Comparison of ENCODE assay signal across 7 cellular contexts in the genomic region with DNA sequence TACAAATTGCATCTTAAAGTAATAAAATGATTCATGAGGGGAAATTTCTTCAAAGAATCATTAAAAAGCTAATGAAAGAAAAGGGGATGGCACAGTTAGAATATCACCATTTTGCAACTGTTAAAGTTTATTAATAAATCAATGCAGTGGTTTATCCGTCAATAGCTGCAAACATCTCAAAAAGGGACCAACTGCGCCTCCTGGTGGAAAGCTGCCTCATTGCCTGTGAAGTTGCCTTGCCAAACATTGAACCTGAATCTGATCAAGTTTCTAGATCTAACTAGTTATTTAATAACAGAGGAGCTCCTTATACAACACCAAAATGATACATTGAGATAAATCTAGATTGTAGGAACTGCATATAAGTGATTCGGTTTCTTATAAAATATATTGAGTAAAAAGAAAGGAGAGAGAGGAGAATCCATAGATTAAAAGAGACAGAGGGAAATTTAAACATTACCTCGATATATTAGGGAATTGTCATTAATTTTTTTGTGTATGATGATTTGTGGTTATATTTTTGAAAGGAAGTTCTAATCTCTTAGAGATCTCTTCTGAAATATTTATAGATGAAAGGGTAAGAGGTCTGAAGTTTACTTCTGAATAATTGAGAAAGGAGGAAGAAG. TPM values are rescaled to one million over a fixed set of nuclear protein-coding genes. Genes with fewer than 3 reads are reported as not detected.
A peak's percentile ranks its signal among the peaks of the same experiment; 100 is the strongest.
DNase-seq lines count a peak whose midpoint lies in the region; TF ChIP-seq lines count a peak whose summit lies in the region.

No MANE protein-coding gene starts in this region.

- H3K36me3 ChIP-seq in uterus = no peaks in the 10 kb centered on the region

- no peak for TF ChIP-seq POLR2A in uterus (IDR thresholded peaks at IDR 0.05)

- in situ Hi-C loops in GM13976 (cut with MboI; ENCODE audit: low sequenced_read_pairs, unreplicated experiment) (loop anchor here (5.0 kb wide), 2 partner anchors 198 to 387 kb away; a partner anchor contains a TSS), SK-MEL-5 (cut with HindIII; ENCODE audit: low pct_unique_long_range_greater_than_20kb, low sequenced_read_pairs) (no loop called here)

- peak; percentile 92 for TF ChIP-seq CTCF in GM13976 (IDR thresholded peaks at IDR 0.05; ENCODE audit: borderline replicate concordance, control extremely low read depth, extremely low read depth, insufficient read depth, missing control alignments)
- peak; percentile 97 for TF ChIP-seq CTCF in progenitor cell of endocrine pancreas (IDR thresholded peaks at IDR 0.05; ENCODE audit: unreplicated experiment)
- TF ChIP-seq CTCF in uterus (IDR thresholded peaks at IDR 0.05) = peak; percentile 79 to 84 (median 82)

- H3K4me3 Mint-ChIP-seq in progenitor cell of endocrine pancreas (ENCODE audit: low read depth) = no peak overlapping the region

- no peaks in the 10 kb centered on the region for H3K27me3 ChIP-seq in uterus

- DNase-seq in GM13976 (ENCODE audit: low spot score) = peak; percentile 46
- DNase-seq in KG1 (lab: John Stamatoyannopoulos, UW) = peak; percentile 20
- peak; percentile 64 for DNase-seq in SK-MEL-5 (ENCODE audit: low read depth, low spot score)
- DNase-seq in activated naive CD4-positive, alpha-beta T cell treated with Interleukin-2 at 50 U/mL for 16 hours = peak; percentile 82
- peak; percentile 56 for DNase-seq in glomerular visceral epithelial cell (ENCODE audit: extremely low spot score)
- peak; percentile 63 for DNase-seq in progenitor cell of endocrine pancreas (ENCODE audit: low spot score, unreplicated experiment)
- peak; percentile 66 to 68 for DNase-seq in uterus

- no peaks in the 10 kb centered on the region for H3K9me3 Mint-ChIP-seq in progenitor cell of endocrine pancreas (ENCODE audit: low read depth)

- no peaks in the 10 kb centered on the region for H3K36me3 Mint-ChIP-seq in progenitor cell of endocrine pancreas (ENCODE audit: insufficient read depth)

- H3K27me3 Mint-ChIP-seq in progenitor cell of endocrine pancreas = peaks cover 16% of the 10 kb centered on the region

- H3K4me3 ChIP-seq in uterus = no peak overlapping the region

- no peak overlapping the region for H3K27ac ChIP-seq in uterus

- intact Hi-C loops in uterus (cut with DNase I; ENCODE audit: low total_unique reads) = loop anchor here (5.0 kb wide), 1 partner anchor 203 kb away; no protein-coding TSS in a partner anchor

- H3K4me1 Mint-ChIP-seq in progenitor cell of endocrine pancreas (ENCODE audit: low read depth) = peaks cover 7% of the 10 kb centered on the region

- H3K4me1 ChIP-seq in uterus = no peaks in the 10 kb centered on the region

- no peak overlapping the region for H3K27ac Mint-ChIP-seq in progenitor cell of endocrine pancreas

- no peaks in the 10 kb centered on the region for H3K9me3 ChIP-seq in uterus

RNA-seq across cellular contexts. Expression of a gene that starts 6.9 kb away (rescaled TPM):
- 75.7 and 77.6 TPM in 2 replicates for total RNA-seq in SK-MEL-5 (2014; rRNA removed; shearing (Covaris generic))
- 50.0 and 52.7 TPM in 2 replicates for polyA plus RNA-seq in SK-MEL-5 (2015; cell fraction: cytosol; rRNA removed)
- polyA plus RNA-seq in SK-MEL-5 (2015; cell fraction: nucleus; rRNA removed) = 10.7 and 13.9 TPM in 2 replicates
- total RNA-seq in progenitor cell of endocrine pancreas (39.8 and 40.7 TPM in 2 replicates), uterus (100 to 1,000 TPM in 1 of 4 donors, 10 to 100 TPM in 3; 33.8 to 181 (median 54.5) TPM)

RNA-seq across cellular contexts. Expression of a gene that starts 27.4 kb away (rescaled TPM):
- total RNA-seq in SK-MEL-5 (2014; rRNA removed; shearing (Covaris generic)) = 25.3 and 26.4 TPM in 2 replicates
- polyA plus RNA-seq in SK-MEL-5 (2015; cell fraction: cytosol; rRNA removed) = 10.1 and 11.7 TPM in 2 replicates
- 8.9 and 12.8 TPM in 2 replicates for polyA plus RNA-seq in SK-MEL-5 (2015; cell fraction: nucleus; rRNA removed)
- total RNA-seq in progenitor cell of endocrine pancreas = 20.7 and 21.6 TPM in 2 replicates
- 10 to 100 TPM; 12.8 to 49.3 (median 27.3) TPM for total RNA-seq in uterus

RNA-seq across cellular contexts. Expression of a gene that starts 27.7 kb away (rescaled TPM):
- 0.43 and 1.9 TPM in 2 replicates for total RNA-seq in SK-MEL-5 (2014; rRNA removed; shearing (Covaris generic))
- polyA plus RNA-seq in SK-MEL-5 (2015; cell fraction: cytosol; rRNA removed) = 1.2 and 1.6 TPM in 2 replicates
- 0.30 TPM in 1 of 2 replicates, not detected in the other for polyA plus RNA-seq in SK-MEL-5 (2015; cell fraction: nucleus; rRNA removed)
- 12.0 and 13.6 TPM in 2 replicates for total RNA-seq in progenitor cell of endocrine pancreas
- total RNA-seq in uterus = 1 to 10 TPM in 2 of 4 donors, not detected in 2; 1.7 to 8.1 TPM

RNA-seq across cellular contexts. Expression of a gene that starts 53.8 kb away (rescaled TPM):
- 1.2 and 1.5 TPM in 2 replicates for total RNA-seq in SK-MEL-5 (2014; rRNA removed; shearing (Covaris generic))
- 0.90 and 1.1 TPM in 2 replicates for polyA plus RNA-seq in SK-MEL-5 (2015; cell fraction: cytosol; rRNA removed)
- polyA plus RNA-seq in SK-MEL-5 (2015; cell fraction: nucleus; rRNA removed) = 0.83 and 1.3 TPM in 2 replicates
- total RNA-seq in progenitor cell of endocrine pancreas (9.3 and 10.7 TPM in 2 replicates), uterus (10 to 100 TPM in 3 of 4 donors, 1 to 10 TPM in 1; 2.6 to 22.5 (median 14.3) TPM)

RNA-seq across cellular contexts. Expression of a gene that starts 55.6 kb away (rescaled TPM):
- total RNA-seq in SK-MEL-5 (2014; rRNA removed; shearing (Covaris generic)) = not detected in 2 replicates
- not detected in 2 replicates for polyA plus RNA-seq in SK-MEL-5 (2015; cell fraction: cytosol; rRNA removed)
- not detected in 2 replicates for polyA plus RNA-seq in SK-MEL-5 (2015; cell fraction: nucleus; rRNA removed)
- total RNA-seq in progenitor cell of endocrine pancreas = not detected in 2 replicates
- total RNA-seq in uterus = under 1 TPM in 2 of 4 donors, not detected in 2; under 0.01 to 0.07 TPM

Comparison
In these comparisons a context has a peak if more than half of its experiments do, and no peak if none do; other contexts are left out.
1. DNase-seq: peak in every context shown above with its lines; median percentile 82 in activated naive CD4-positive, alpha-beta T cell treated with Interleukin-2 at 50 U/mL for 16 hours; 67 in uterus; 64 in SK-MEL-5; 63 in progenitor cell of endocrine pancreas; 56 in glomerular visceral epithelial cell; 46 in GM13976; 20 in KG1.